ENCODE assay signal across 7 cellular contexts in the genomic region with DNA sequence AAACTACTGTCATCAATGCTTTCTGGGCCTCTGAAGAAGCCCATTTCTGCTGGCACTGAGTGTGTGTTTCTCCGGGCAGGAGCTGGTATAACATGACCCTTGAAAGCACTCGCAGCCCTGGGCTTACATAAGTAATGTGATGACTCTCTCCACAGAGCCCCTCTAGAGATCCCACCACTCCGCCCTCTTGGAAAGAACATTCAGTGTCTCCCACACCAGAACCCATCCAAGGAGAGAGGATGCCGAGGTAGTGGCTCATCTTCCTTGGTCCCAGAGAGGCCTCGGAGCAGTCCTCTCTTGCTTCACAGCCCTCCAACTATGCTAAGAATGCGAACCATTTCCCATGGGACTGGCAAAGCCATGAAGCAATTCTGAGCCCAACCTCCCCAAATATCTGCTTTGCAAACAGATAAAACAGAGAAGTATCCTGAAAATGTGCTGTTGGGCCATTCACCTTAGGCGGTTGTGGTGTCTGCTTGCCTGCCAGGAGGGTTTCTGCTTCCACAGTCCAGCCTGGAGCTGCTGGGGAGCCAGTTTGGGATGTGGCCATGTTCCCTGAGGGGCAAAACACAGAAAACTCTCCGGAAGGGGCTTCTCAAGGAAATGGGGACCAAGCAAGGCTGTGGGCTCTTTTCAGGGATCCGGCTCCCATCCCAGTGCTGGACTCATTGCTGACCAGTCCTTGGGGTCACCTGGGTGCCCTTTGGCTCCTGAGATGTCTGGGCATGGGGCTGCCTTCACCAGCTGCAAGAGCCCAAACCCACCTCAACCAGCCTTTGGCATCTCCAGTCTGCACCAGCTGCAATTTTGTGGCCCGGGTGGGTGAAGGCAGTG. TPM values are rescaled to one million over a fixed set of nuclear protein-coding genes. Genes with fewer than 3 reads are reported as not detected.
DNase-seq lines count a peak whose midpoint lies in the region; TF ChIP-seq lines count a peak whose summit lies in the region.

No MANE protein-coding gene starts in this region.

- DNase-seq in LoVo (ENCODE audit: low spot score) (peak; percentile 51), lower leg skin (ENCODE audit: low spot score in 2 of 2) (peak; percentile 72 to 92), vagina (ENCODE audit: extremely low spot score in 2 of 2) (no peak), NCI-H1048 (lab: John Stamatoyannopoulos, UW) (no peak), NCI-H345 (lab: John Stamatoyannopoulos, UW) (no peak)
- DNase-seq in activated CD4-positive, alpha-beta T cell treated with anti-CD3 and anti-CD28 coated beads, Interleukin-2, amount 50 U/mL, for 48 hours, result no peak

- H3K4me3 ChIP-seq in duodenal mucosa (ENCODE audit: low read depth in 1 of 2, low read length in 2 of 2) (no peak overlapping the region), lower leg skin (ENCODE audit: low read depth, poor library complexity, severe bottlenecking) (no peak overlapping the region), vagina (no peak overlapping the region)

- no peak for TF ChIP-seq POLR2A in lower leg skin (IDR thresholded peaks at IDR 0.05)
- no peak for TF ChIP-seq POLR2A in vagina (IDR thresholded peaks at IDR 0.05)

- H3K27me3 ChIP-seq in duodenal mucosa (ENCODE audit: control insufficient read depth in 1 of 2, insufficient read depth in 2 of 2, low read length in 2 of 2) (no peaks in the 10 kb centered on the region), vagina (no peaks in the 10 kb centered on the region)

- H3K4me1 ChIP-seq in duodenal mucosa (ENCODE audit: control insufficient read depth in 1 of 2, insufficient read depth in 2 of 2, low read length in 2 of 2) (peaks cover 6 to 12% of the 10 kb centered on the region in 2 donors), vagina (peaks cover 48% of the 10 kb centered on the region)

- H3K36me3 ChIP-seq in duodenal mucosa (ENCODE audit: control insufficient read depth in 1 of 2, insufficient read depth in 2 of 2, low read length in 2 of 2), result no peaks in the 10 kb centered on the region
- H3K36me3 ChIP-seq in vagina, result no peaks in the 10 kb centered on the region

- 32 to 58% methylated on average over 10 of the region's 10 CpGs for WGBS in lower leg skin, 2 donors

- no peak for TF ChIP-seq CTCF in lower leg skin (IDR thresholded peaks at IDR 0.05)
- no peak for TF ChIP-seq CTCF in vagina (IDR thresholded peaks at IDR 0.05)

- H3K9ac ChIP-seq in duodenal mucosa (ENCODE audit: low read depth in 1 of 2, low read length in 2 of 2), result no peak overlapping the region

- peak overlapping the region; percentile 13 for H3K27ac ChIP-seq in duodenal mucosa (ENCODE audit: low read depth, low read length)
- H3K27ac ChIP-seq in vagina, result peak overlapping the region; percentile 80

- no peaks in the 10 kb centered on the region for H3K9me3 ChIP-seq in duodenal mucosa (ENCODE audit: control insufficient read depth in 1 of 2, low read length in 2 of 2)
- H3K9me3 ChIP-seq in vagina, result no peaks in the 10 kb centered on the region

- intact Hi-C loops in lower leg skin (cut with DNase I; ENCODE audit: low total_unique reads) (no loop called here), vagina (cut with DNase I) (no loop called here)

RNA-seq across cellular contexts. Expression of gene AMOTL2, which starts 47.3 kb away (rescaled TPM):
- total RNA-seq in lower leg skin, result 100 to 1,000 TPM in 3 of 4 donors, 10 to 100 TPM in 1; 97.1 to 151 (median 120) TPM
- 60.6 TPM for total RNA-seq in vagina

Comparison
In these comparisons a context has a peak if more than half of its experiments do, and no peak if none do; other contexts are left out.
1. DNase-seq: peak in LoVo (single experiment) and lower leg skin (2 of 2); none in vagina (0 of 2), NCI-H1048 (single experiment), NCI-H345 (single experiment) and activated CD4-positive, alpha-beta T cell treated with anti-CD3 and anti-CD28 coated beads, Interleukin-2, amount 50 U/mL, for 48 hours (0 of 2).